Comparison of ENCODE assay signal across 8 cellular contexts in the genomic region with DNA sequence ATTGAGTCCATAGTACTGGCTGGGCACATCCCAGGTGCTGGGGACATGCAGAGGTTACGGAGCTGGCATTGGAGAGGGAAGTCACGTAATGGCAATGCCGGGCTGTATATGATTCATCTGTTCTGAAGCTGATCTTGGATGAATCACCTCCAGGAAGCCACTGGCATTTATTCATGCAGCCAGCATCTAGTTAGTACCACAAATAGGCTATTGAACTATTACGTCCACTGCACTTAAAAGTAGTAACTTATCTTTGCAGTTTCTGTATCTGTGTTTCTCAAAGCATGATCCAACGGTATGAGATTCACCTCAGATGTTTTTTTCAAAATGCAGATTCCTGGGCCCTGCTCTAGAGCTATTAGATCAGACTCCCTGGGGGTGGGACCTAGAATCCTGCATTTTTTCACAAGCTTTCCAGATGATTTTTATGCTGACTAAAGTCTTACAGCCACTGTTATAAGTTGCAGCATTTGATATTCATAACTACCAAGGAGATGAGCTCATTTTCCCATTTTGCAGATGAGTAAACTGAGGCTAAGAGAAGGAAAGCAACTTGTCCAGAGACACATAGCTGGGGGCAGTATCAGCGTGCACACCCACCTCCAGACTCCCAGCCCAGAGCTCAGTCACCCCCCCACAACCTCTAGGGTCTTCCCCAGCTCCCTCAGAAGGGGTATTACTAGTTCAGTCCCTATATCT. TPM values are rescaled to one million over a fixed set of nuclear protein-coding genes. Genes with fewer than 3 reads are reported as not detected.
DNase-seq lines count a peak whose midpoint lies in the region; ATAC-seq and TF ChIP-seq lines count a peak whose summit lies in the region.

No MANE protein-coding gene starts in this region.

- no peaks in the 10 kb centered on the region for H3K79me2 ChIP-seq in ACC112 (ENCODE audit: control insufficient read depth, insufficient read depth, low read length, unreplicated experiment)

- no peak for ATAC-seq in HG02938 (IDR thresholded peaks at IDR 0.05; ENCODE audit: unreplicated experiment)

- in situ Hi-C loops in astrocyte of the cerebellum (cut with HindIII; ENCODE audit: low sequenced_read_pairs), result no loop called here

- H3K27me3 ChIP-seq in ACC112 (ENCODE audit: insufficient read depth, low read length), result no peaks in the 10 kb centered on the region

- TF ChIP-seq CTCF in astrocyte of the cerebellum (IDR thresholded peaks at IDR 0.05; ENCODE audit: low read depth, low read length, missing control alignments), result no peak

- H3K4me3 ChIP-seq in ACC112 (ENCODE audit: low read depth, low read length) (peak overlapping the region; percentile 21; the same call in 1 of the 2 replicates), astrocyte of the cerebellum (ENCODE audit: low read depth, low read length) (no peak overlapping the region)

- DNase-seq in HT-29 (ENCODE audit: low spot score) (peak; percentile 84), astrocyte of the cerebellum (ENCODE audit: low read depth) (peak; percentile 93), lung microvascular endothelial cell (ENCODE audit: low read depth in 2 of 2) (peak; percentile 91 to 94), GM19238 (ENCODE audit: insufficient read length, low spot score) (no peak), NCI-H82 (lab: John Stamatoyannopoulos, UW) (no peak)
- no peak for DNase-seq in stimulated activated CD4-positive, alpha-beta T cell treated with anti-CD3 and anti-CD28 coated beads, Interleukin-15, amount 100 ng/mL, for 24 hours

- peaks cover 37% of the 10 kb centered on the region for H3K4me1 ChIP-seq in ACC112 (ENCODE audit: control insufficient read depth, insufficient read depth, low read length, unreplicated experiment)

- peaks cover 14% of the 10 kb centered on the region; the same call in 1 of the 2 replicates for H3K36me3 ChIP-seq in ACC112 (ENCODE audit: insufficient read depth, low read length)

- H2AFZ ChIP-seq in ACC112 (ENCODE audit: low read length, unreplicated experiment), result no peak overlapping the region

- H3K27ac ChIP-seq in ACC112 (ENCODE audit: low read depth, low read length), result peak overlapping the region; percentile 96

RNA-seq across cellular contexts. Expression of a gene that starts 44.0 kb away (rescaled TPM):
- total RNA-seq in HT-29 (2014; rRNA removed; shearing (Covaris generic)), result 1,531 and 1,848 TPM in 2 replicates
- total RNA-seq in lung microvascular endothelial cell, result 478 and 838 TPM in 2 replicates

RNA-seq across cellular contexts. Expression of a gene that starts 46.8 kb away (rescaled TPM):
- 107 and 115 TPM in 2 replicates for total RNA-seq in HT-29 (2014; rRNA removed; shearing (Covaris generic))
- 31.6 and 37.9 TPM in 2 replicates for total RNA-seq in lung microvascular endothelial cell

Comparison
In these comparisons a context has a peak if more than half of its experiments do, and no peak if none do; other contexts are left out.
1. DNase-seq: peak in HT-29 (single experiment), astrocyte of the cerebellum (single experiment) and lung microvascular endothelial cell (2 of 2); none in stimulated activated CD4-positive, alpha-beta T cell treated with anti-CD3 and anti-CD28 coated beads, Interleukin-15, amount 100 ng/mL, for 24 hours (single experiment), GM19238 (single experiment) and NCI-H82 (single experiment).